Comparison of ENCODE assay signal across 7 cellular contexts in genomic region chr5:159209438-159210305, GRCh38. TPM values are rescaled to one million over a fixed set of nuclear protein-coding genes. Genes with fewer than 3 reads are reported as not detected.
DNase-seq lines count a peak whose midpoint lies in the region; ATAC-seq and TF ChIP-seq lines count a peak whose summit lies in the region.

RNF145 (minus strand) TSS chr5:159209553; CDS start chr5:159203617, 5,936 bp downstream.

- peak within 1 kb of the TSS; percentile 78 for H3K4me3 ChIP-seq in astrocyte of the cerebellum (ENCODE audit: low read depth, low read length)

- no peak for TF ChIP-seq CTCF in astrocyte of the cerebellum (IDR thresholded peaks at IDR 0.05; ENCODE audit: low read depth, low read length, missing control alignments)

- in situ Hi-C loops in astrocyte of the cerebellum (cut with HindIII; ENCODE audit: low sequenced_read_pairs): no loop called here

- peak; percentile 7 for DNase-seq in NCI-H187 treated with DMSO at 0.1 percent for 48 hours (lab: John Stamatoyannopoulos, UW)
- peak; percentile 88 for DNase-seq in T-helper 9 cell
- DNase-seq in astrocyte of the cerebellum (ENCODE audit: low read depth): peak; percentile 42
- peak; percentile 14 to 83 (median 67) for DNase-seq in hypothalamus (lab: John Stamatoyannopoulos, UW)
- peak; percentile 90 for DNase-seq in sciatic nerve (ENCODE audit: low spot score)

- ATAC-seq in GM18502 (IDR thresholded peaks at IDR 0.05; ENCODE audit: poor library complexity, unreplicated experiment) (peak; percentile 79), HG02884 (IDR thresholded peaks at IDR 0.05; ENCODE audit: unreplicated experiment) (peak; percentile 64), sciatic nerve (peak; percentile 85)

- intact Hi-C loops in sciatic nerve (cut with DNase I): no loop called here

RNA-seq across cellular contexts. Expression of gene RNF145, which starts in this region (rescaled TPM):
- 68.2 TPM for total RNA-seq in sciatic nerve

Comparison
In these comparisons a context has a peak if more than half of its experiments do, and no peak if none do; other contexts are left out.
1. Peak in every context shown above with its lines: DNase-seq, ATAC-seq and H3K4me3 ChIP-seq.
2. DNase-seq: peak in every context shown above with its lines; median percentile 90 in sciatic nerve; 88 in T-helper 9 cell; 67 in hypothalamus; 42 in astrocyte of the cerebellum; 7 in NCI-H187 treated with DMSO at 0.1 percent for 48 hours.